ENCODE assay signal across 20 cellular contexts in genomic region chr10:43196981-43197833, GRCh38. TPM values are rescaled to one million over a fixed set of nuclear protein-coding genes. Genes with fewer than 3 reads are reported as not detected.
DNase-seq lines count a peak whose midpoint lies in the region; ATAC-seq and TF ChIP-seq lines count a peak whose summit lies in the region.
"Had no signal": no experiment of that assay in that cellular context is flagged by ENCODE, and none has a peak within 500 bp of the region (broad histone marks: within the 10 kb centered on the region; RNA-seq: fewer than 3 reads in every experiment).

No MANE protein-coding gene starts in this region.

- TF ChIP-seq RAD21 in Ishikawa (IDR thresholded peaks at IDR 0.05; ENCODE audit: low read depth): peak; percentile 21; the same call in 1 of the 2 replicates

- peaks cover 0 to 7% (median 4%) of the 10 kb centered on the region in 4 donors for H3K4me1 ChIP-seq in tibial artery
- peaks cover 4 to 8% (median 8%) of the 10 kb centered on the region in 4 donors for H3K4me1 ChIP-seq in esophagus muscularis mucosa
- H3K4me1 ChIP-seq: foreskin keratinocyte had no signal

- H3K4me1 Mint-ChIP-seq in activated T-cell treated with anti-CD3 and anti-CD28 coated beads, Interleukin-2, amount 50 U/mL, for 72 hours (ENCODE audit: low read depth): peaks cover 7% of the 10 kb centered on the region

- H3K9me3 ChIP-seq in tibial artery: no peaks in the 10 kb centered on the region
- no peaks in the 10 kb centered on the region for H3K9me3 ChIP-seq in esophagus muscularis mucosa

- H3K4me3 ChIP-seq in tibial artery: no peak overlapping the region
- H3K4me3 ChIP-seq in esophagus muscularis mucosa: no peak overlapping the region

- intact Hi-C loops in tibial artery (cut with DNase I; ENCODE audit: low total_unique reads) (no loop called here), esophagus muscularis mucosa (cut with DNase I) (no loop called here)

- no peaks in the 10 kb centered on the region for H3K36me3 Mint-ChIP-seq in activated T-cell treated with anti-CD3 and anti-CD28 coated beads, Interleukin-2, amount 50 U/mL, for 72 hours (ENCODE audit: insufficient read depth in 2 of 2)
- H3K36me3 Mint-ChIP-seq: CD8-positive, alpha-beta T cell; naive B cell had no signal

- TF ChIP-seq POLR2A in esophagus muscularis mucosa (IDR thresholded peaks at IDR 0.05; ENCODE audit: low read depth): no peak

- H3K27me3 ChIP-seq in tibial artery (peaks cover 0 to 20% of the 10 kb centered on the region in 2 donors), esophagus muscularis mucosa (peaks cover 0 to 20% (median 1%) of the 10 kb centered on the region in 4 donors)
- H3K27me3 ChIP-seq: foreskin keratinocyte had no signal

- no peaks in the 10 kb centered on the region for H3K27me3 Mint-ChIP-seq in activated T-cell treated with anti-CD3 and anti-CD28 coated beads, Interleukin-2, amount 50 U/mL, for 72 hours (ENCODE audit: low read depth)
- H3K27me3 Mint-ChIP-seq: naive B cell had no signal

- TF ChIP-seq CTCF in tibial artery (IDR thresholded peaks at IDR 0.05) (no peak), esophagus muscularis mucosa (IDR thresholded peaks at IDR 0.05) (no peak)

- no peaks in the 10 kb centered on the region for H3K9me3 Mint-ChIP-seq in activated T-cell treated with anti-CD3 and anti-CD28 coated beads, Interleukin-2, amount 50 U/mL, for 72 hours
- H3K9me3 Mint-ChIP-seq: activated T-helper 1 cell treated with anti-CD3 and anti-CD28 coated beads, Interleukin-12 subunit alpha, Interleukin-12 subunit beta, Interleukin-2, Interleukin-4 antibody, amounts not matched to agents 30 ng/mL and 10 ng/mL and 1 ng/mL, durations not matched to agents 14 hours and 24 hours and 36 hours; CD8-positive, alpha-beta T cell; naive B cell had no signal

- TF ChIP-seq EP300 in Ishikawa (IDR thresholded peaks at IDR 0.05; ENCODE audit: borderline replicate concordance) (no peak), esophagus muscularis mucosa (IDR thresholded peaks at IDR 0.05) (no peak)

- H3K27ac ChIP-seq in tibial artery (no peak overlapping the region), esophagus muscularis mucosa (replicated peaks in 1 of 4) (no peak overlapping the region)
- H3K27ac ChIP-seq: foreskin keratinocyte had no signal

- H3K4me3 Mint-ChIP-seq in activated T-cell treated with anti-CD3 and anti-CD28 coated beads, Interleukin-2, amount 50 U/mL, for 72 hours: no peak overlapping the region
- H3K4me3 Mint-ChIP-seq: activated T-helper 1 cell treated with anti-CD3 and anti-CD28 coated beads, Interleukin-12 subunit alpha, Interleukin-12 subunit beta, Interleukin-2, Interleukin-4 antibody, amounts not matched to agents 30 ng/mL and 10 ng/mL and 1 ng/mL, durations not matched to agents 14 hours and 24 hours and 36 hours; CD8-positive, alpha-beta T cell; naive B cell had no signal

- ATAC-seq in activated T-cell treated with anti-CD3 and anti-CD28 coated beads, Interleukin-2, amount 50 U/mL, for 72 hours (replicated peaks in 1 of 2): no peak
- ATAC-seq in left lobe of liver: no peak
- no peak for ATAC-seq in GM19463 (IDR thresholded peaks at IDR 0.05; ENCODE audit: unreplicated experiment)
- ATAC-seq: CD8-positive, alpha-beta T cell; left ventricle myocardium superior had no signal

- H3K36me3 ChIP-seq in tibial artery (peaks cover 0 to 27% (median 5%) of the 10 kb centered on the region in 3 donors), esophagus muscularis mucosa (peaks cover 0 to 6% (median 2%) of the 10 kb centered on the region in 4 donors)

- H3K27ac Mint-ChIP-seq in activated T-cell treated with anti-CD3 and anti-CD28 coated beads, Interleukin-2, amount 50 U/mL, for 72 hours: peak overlapping the region; percentile 6
- H3K27ac Mint-ChIP-seq: activated T-helper 1 cell treated with anti-CD3 and anti-CD28 coated beads, Interleukin-12 subunit alpha, Interleukin-12 subunit beta, Interleukin-2, Interleukin-4 antibody, amounts not matched to agents 30 ng/mL and 10 ng/mL and 1 ng/mL, durations not matched to agents 14 hours and 24 hours and 36 hours; CD8-positive, alpha-beta T cell had no signal

- 96% methylated on average over 16 of the region's 20 CpGs for WGBS in esophagus muscularis mucosa

- DNase-seq in activated T-cell treated with anti-CD3 and anti-CD28 coated beads, Interleukin-2, amount 50 U/mL, for 72 hours: no peak
- DNase-seq in activated T-cell treated with anti-CD3 and anti-CD28 coated beads, Interleukin-2, amount 50 U/mL, for 1 hour: no peak
- peak; percentile 39 for DNase-seq in left lobe of liver (ENCODE audit: low spot score)
- peak; percentile 9 to 41 for DNase-seq in tibial artery
- no peak for DNase-seq in NCI-H524 treated with DMSO at 0.1 percent for 48 hours (lab: John Stamatoyannopoulos, UW)
- DNase-seq in esophagus muscularis mucosa (ENCODE audit: extremely low spot score): no peak
- DNase-seq: activated CD4-positive, alpha-beta T cell treated with anti-CD3 and anti-CD28 coated beads for 4 hours; amygdala; DND-41; foreskin keratinocyte; naive B cell; NCI-H1694; NCI-H345; stimulated activated CD4-positive, alpha-beta T cell treated with anti-CD3 and anti-CD28 coated beads, Interleukin-12 subunit alpha, Interleukin-12 subunit beta, amount 100 ng/mL, for 4 hours; stimulated activated naive CD4-positive, alpha-beta T cell had no signal

TF ChIP-seq in Ishikawa, 13 proteins besides CTCF, POLR2A, EP300 and RAD21:
- TF ChIP-seq USF1 (IDR thresholded peaks at IDR 0.05) (no peak), EGR1 (IDR thresholded peaks at IDR 0.05) (no peak), TEAD4 (IDR thresholded peaks at IDR 0.05) (no peak), NFIC (IDR thresholded peaks at IDR 0.05) (no peak), TCF12 (IDR thresholded peaks at IDR 0.05; ENCODE audit: low read depth) (no peak), MAX (IDR thresholded peaks at IDR 0.05) (no peak), TAF1 (IDR thresholded peaks at IDR 0.05; ENCODE audit: low read depth) (no peak), CREB1 (IDR thresholded peaks at IDR 0.05; ENCODE audit: low read depth) (no peak), ZBTB7A (IDR thresholded peaks at IDR 0.05; ENCODE audit: low read depth) (no peak), FOXM1 (IDR thresholded peaks at IDR 0.05; ENCODE audit: borderline replicate concordance, low read depth) (no peak), CEBPB (IDR thresholded peaks at IDR 0.05) (no peak), YY1 (IDR thresholded peaks at IDR 0.05; ENCODE audit: low read depth) (no peak)

RNA-seq across cellular contexts. Expression of gene CSGALNACT2, which starts 59.0 kb away (rescaled TPM):
- 10 to 100 TPM; 51.3 to 55.2 TPM for total RNA-seq in activated T-cell treated with anti-CD3 and anti-CD28 coated beads, Interleukin-2, amount 50 U/mL, for 72 hours
- total RNA-seq in left lobe of liver (5.5 TPM), esophagus muscularis mucosa (10 to 100 TPM; 25.6 to 39.5 (median 33.9) TPM)

Comparison
In these comparisons a context has a peak if more than half of its experiments do, and no peak if none do; other contexts are left out.
1. DNase-seq: peak in left lobe of liver (single experiment) and tibial artery (2 of 2); none in activated T-cell treated with anti-CD3 and anti-CD28 coated beads, Interleukin-2, amount 50 U/mL, for 72 hours (0 of 2), activated T-cell treated with anti-CD3 and anti-CD28 coated beads, Interleukin-2, amount 50 U/mL, for 1 hour (single experiment), NCI-H524 treated with DMSO at 0.1 percent for 48 hours (single experiment) and esophagus muscularis mucosa (single experiment).